20 cellular contexts compared by ENCODE assay signal in the genomic region with DNA sequence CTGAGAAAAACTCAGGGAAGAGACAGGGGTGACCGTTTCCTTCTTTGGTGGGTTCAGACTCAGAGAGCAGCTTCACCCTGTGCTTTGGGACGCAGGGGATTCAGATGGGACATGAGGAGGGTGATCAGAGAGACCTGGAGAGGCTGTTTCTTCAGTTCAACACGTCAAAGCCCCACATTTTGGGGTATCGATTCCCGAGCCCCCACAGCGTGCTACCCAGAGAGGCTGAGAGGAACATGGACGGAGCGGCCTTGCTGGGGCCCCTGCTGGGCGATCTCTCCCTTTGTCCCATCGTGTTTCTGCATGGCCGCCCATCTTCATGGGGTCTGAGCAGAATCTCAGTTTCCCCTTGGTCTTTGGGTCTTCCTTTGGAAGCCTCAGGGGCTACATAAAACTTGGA. TPM values are rescaled to one million over a fixed set of nuclear protein-coding genes. Genes with fewer than 3 reads are reported as not detected.
A peak's percentile ranks its signal among the peaks of the same experiment; 100 is the strongest.
DNase-seq lines count a peak whose midpoint lies in the region; ATAC-seq and TF ChIP-seq lines count a peak whose summit lies in the region.
"Had no signal": no experiment of that assay in that cellular context is flagged by ENCODE, and none has a peak within 500 bp of the region (broad histone marks: within the 10 kb centered on the region; RNA-seq: fewer than 3 reads in every experiment).

No MANE protein-coding gene starts in this region.

- no peak overlapping the region for H3K4me3 Mint-ChIP-seq in activated T-helper 2 cell treated with anti-CD3 and anti-CD28 coated beads, Interferon-gamma antibody, Interleukin-2, Interleukin-4, amounts not matched to agents 10 μg/mL and 5 μg/mL and 100 μg/mL, durations not matched to agents 14 hours and 24 hours and 36 hours (ENCODE audit: low read depth)
- no peak overlapping the region for H3K4me3 Mint-ChIP-seq in nephron progenitor cell
- H3K4me3 Mint-ChIP-seq: B cell, H9 had no signal

- peaks cover 3% of the 10 kb centered on the region for H3K4me1 Mint-ChIP-seq in activated T-helper 2 cell treated with anti-CD3 and anti-CD28 coated beads, Interferon-gamma antibody, Interleukin-2, Interleukin-4, amounts not matched to agents 10 μg/mL and 5 μg/mL and 100 μg/mL, durations not matched to agents 14 hours and 24 hours and 36 hours (ENCODE audit: low read depth)
- H3K4me1 Mint-ChIP-seq in nephron progenitor cell = peaks cover 45% of the 10 kb centered on the region
- H3K4me1 Mint-ChIP-seq: B cell had no signal

- H3K27ac Mint-ChIP-seq in activated T-helper 2 cell treated with anti-CD3 and anti-CD28 coated beads, Interferon-gamma antibody, Interleukin-2, Interleukin-4, amounts not matched to agents 10 μg/mL and 5 μg/mL and 100 μg/mL, durations not matched to agents 14 hours and 24 hours and 36 hours = peak overlapping the region; percentile 6
- H3K27ac Mint-ChIP-seq in nephron progenitor cell = peak overlapping the region; percentile 7
- H3K27ac Mint-ChIP-seq: B cell, H9 had no signal

- no peak overlapping the region for H3K4me3 ChIP-seq in right cardiac atrium (ENCODE audit: low read length)

- no peaks in the 10 kb centered on the region for H3K9me3 Mint-ChIP-seq in activated T-helper 2 cell treated with anti-CD3 and anti-CD28 coated beads, Interferon-gamma antibody, Interleukin-2, Interleukin-4, amounts not matched to agents 10 μg/mL and 5 μg/mL and 100 μg/mL, durations not matched to agents 14 hours and 24 hours and 36 hours
- no peaks in the 10 kb centered on the region for H3K9me3 Mint-ChIP-seq in nephron progenitor cell
- H3K9me3 Mint-ChIP-seq: H9 had no signal

- intact Hi-C loops in cardiac septum (cut with DNase I) = no loop called here
- intact Hi-C loops in right cardiac atrium (cut with DNase I) = no loop called here
- intact Hi-C loops in activated T-helper 2 cell treated with anti-CD3 and anti-CD28 coated beads, Interferon-gamma antibody, Interleukin-2, Interleukin-4, amounts not matched to agents 10 μg/mL and 5 μg/mL and 100 μg/mL, durations not matched to agents 14 hours and 24 hours and 36 hours (cut with micrococcal nuclease) = no loop called here

- H3K27ac ChIP-seq in right cardiac atrium (ENCODE audit: low read length) = no peak overlapping the region

- peaks cover 2% of the 10 kb centered on the region for H3K27me3 Mint-ChIP-seq in activated T-helper 2 cell treated with anti-CD3 and anti-CD28 coated beads, Interferon-gamma antibody, Interleukin-2, Interleukin-4, amounts not matched to agents 10 μg/mL and 5 μg/mL and 100 μg/mL, durations not matched to agents 14 hours and 24 hours and 36 hours (ENCODE audit: low read depth)
- peaks cover 22% of the 10 kb centered on the region for H3K27me3 Mint-ChIP-seq in nephron progenitor cell (ENCODE audit: low read depth, poor library complexity)

- 93% methylated on average over 11 of the region's 11 CpGs for WGBS in right cardiac atrium

- no peaks in the 10 kb centered on the region for H3K27me3 ChIP-seq in right cardiac atrium (ENCODE audit: control insufficient read depth, insufficient read depth)

- H3K36me3 Mint-ChIP-seq in activated T-helper 2 cell treated with anti-CD3 and anti-CD28 coated beads, Interferon-gamma antibody, Interleukin-2, Interleukin-4, amounts not matched to agents 10 μg/mL and 5 μg/mL and 100 μg/mL, durations not matched to agents 14 hours and 24 hours and 36 hours (ENCODE audit: low read depth) = no peaks in the 10 kb centered on the region
- no peaks in the 10 kb centered on the region for H3K36me3 Mint-ChIP-seq in nephron progenitor cell (ENCODE audit: low read depth)
- H3K36me3 Mint-ChIP-seq: CD4-positive, alpha-beta memory T cell had no signal

- ATAC-seq in right cardiac atrium = no peak
- no peak for ATAC-seq in HG03571 (IDR thresholded peaks at IDR 0.05; ENCODE audit: unreplicated experiment)

- TF ChIP-seq CTCF in nephron progenitor cell (IDR thresholded peaks at IDR 0.05) = no peak

- peak; percentile 29 for DNase-seq in cardiac septum (ENCODE audit: low spot score)
- no peak for DNase-seq in right cardiac atrium
- no peak for DNase-seq in activated T-helper 2 cell treated with anti-CD3 and anti-CD28 coated beads, Interferon-gamma antibody, Interleukin-2, Interleukin-4, amounts not matched to agents 10 μg/mL and 5 μg/mL and 100 μg/mL, durations not matched to agents 14 hours and 24 hours and 36 hours (ENCODE audit: low spot score)
- DNase-seq in nephron progenitor cell = no peak
- no peak for DNase-seq in A172 (ENCODE audit: low spot score)
- DNase-seq in activated naive CD4-positive, alpha-beta T cell treated with Interleukin-2 at 50 U/mL for 16 hours = no peak
- DNase-seq: DMS153, GDM1, H9, KG1, NCI-H1417 treated with DMSO at 0.1 percent for 48 hours, NCI-H187 treated with DMSO at 0.1 percent for 48 hours, NCI-H2227 treated with DMSO at 0.1 percent for 48 hours, NCI-H510A treated with DMSO at 0.1 percent for 48 hours, NCI-H774, Right ventricle myocardium superior had no signal

- H3K4me1 ChIP-seq in right cardiac atrium (ENCODE audit: control insufficient read depth, insufficient read depth, low read length) = no peaks in the 10 kb centered on the region

- no peaks in the 10 kb centered on the region for H3K9me3 ChIP-seq in right cardiac atrium (ENCODE audit: control insufficient read depth, low read length)

RNA-seq across cellular contexts. Expression of a gene that starts 38.2 kb away (rescaled TPM):
- total RNA-seq in cardiac septum = 27.5 TPM
- total RNA-seq in right cardiac atrium = 10 to 100 TPM; 13.7 to 40.7 (median 22.2) TPM
- 7.6 TPM for polyA plus RNA-seq in right cardiac atrium
- total RNA-seq in activated T-helper 2 cell treated with anti-CD3 and anti-CD28 coated beads, Interferon-gamma antibody, Interleukin-2, Interleukin-4, amounts not matched to agents 10 μg/mL and 5 μg/mL and 100 μg/mL, durations not matched to agents 14 hours and 24 hours and 36 hours = 2.0 and 2.3 TPM in 2 replicates
- total RNA-seq in A172 (2014; rRNA removed; shearing (Covaris generic)) = 98.5 and 124 TPM in 2 replicates
- total RNA-seq: CD4-positive, alpha-beta memory T cell; OCI-LY7 had no signal
